9 cellular contexts compared by ENCODE assay signal in the genomic region with DNA sequence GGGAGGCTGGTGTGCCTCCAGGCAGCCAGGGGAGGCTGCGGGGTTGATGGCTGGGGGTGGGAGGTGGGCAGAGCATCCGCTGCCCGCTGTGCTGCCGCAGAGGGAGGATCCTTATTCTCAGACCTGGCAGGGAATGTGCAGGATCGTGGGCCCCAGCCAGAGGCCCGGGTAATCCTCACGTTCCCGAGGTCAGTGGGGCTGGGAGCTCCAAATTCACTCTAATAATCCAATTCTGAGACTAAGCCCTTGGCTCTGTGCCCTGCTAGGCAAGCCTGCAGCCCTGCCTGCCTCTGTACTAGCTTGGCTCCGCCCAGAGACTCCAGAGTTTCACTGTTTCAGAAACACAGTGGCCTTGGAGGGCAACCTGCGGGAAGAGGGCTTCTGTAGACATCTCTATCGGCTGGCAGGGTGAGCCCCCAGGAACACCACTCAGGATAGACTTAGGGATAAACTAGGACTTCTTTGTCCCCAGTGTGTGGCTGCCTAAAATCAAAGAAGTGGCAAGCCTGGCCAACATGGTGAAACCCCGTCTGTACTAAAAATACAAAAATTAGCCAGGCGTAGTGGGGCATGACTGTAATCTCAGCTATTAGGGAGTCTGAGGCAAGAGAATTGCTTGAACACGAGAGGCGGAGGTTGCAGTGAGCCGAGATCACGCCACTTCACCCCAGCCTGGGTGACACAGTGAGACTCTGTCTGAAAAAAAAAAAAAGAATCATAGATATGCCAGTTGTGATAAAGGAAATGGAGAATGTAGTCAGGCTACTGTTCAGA. TPM values are rescaled to one million over a fixed set of nuclear protein-coding genes. Genes with fewer than 3 reads are reported as not detected.
DNase-seq lines count a peak whose midpoint lies in the region; ATAC-seq and TF ChIP-seq lines count a peak whose summit lies in the region.
"Had no signal": no experiment of that assay in that cellular context is flagged by ENCODE, and none has a peak within 500 bp of the region (broad histone marks: within the 10 kb centered on the region; RNA-seq: fewer than 3 reads in every experiment).

No MANE protein-coding gene starts in this region.

- H3K79me2 ChIP-seq in OCI-LY7 (ENCODE audit: insufficient read depth, low read depth, low read length): no peaks in the 10 kb centered on the region

- H3K36me3 ChIP-seq in GM06990 (ENCODE audit: control insufficient read depth, insufficient read depth, low read length): no peaks in the 10 kb centered on the region
- H3K36me3 ChIP-seq in H7 (replicated peaks; ENCODE audit: control insufficient read depth, insufficient read depth, low read length): no peaks in the 10 kb centered on the region
- H3K36me3 ChIP-seq in OCI-LY7 (ENCODE audit: insufficient read depth, low read length): no peaks in the 10 kb centered on the region

- no peaks in the 10 kb centered on the region for H3K9me2 ChIP-seq in OCI-LY7 (ENCODE audit: insufficient read depth, low read length)

- peak overlapping the region; percentile 65; the same call in 1 of the 2 replicates for H2AFZ ChIP-seq in OCI-LY7 (ENCODE audit: low read length)

- peak overlapping the region; percentile 64 for H3K4me2 ChIP-seq in OCI-LY7 (ENCODE audit: low read length)

- no TSS peak for BruUV-seq in OCI-LY7 (replicated peaks; lab: Mats Ljungman, UMichigan)

- CTCF ChIA-PET in OCI-LY7 (lab: Charles Lee; ENCODE audit: unreplicated experiment): interaction anchor here (1.4 kb wide), 1 partner anchor 15 kb away, joined by 3 read pairs; no protein-coding TSS in a partner anchor

- H3K9me3 ChIP-seq in OCI-LY7 (ENCODE audit: low read length): no peaks in the 10 kb centered on the region

- no peaks in the 10 kb centered on the region for H4K20me1 ChIP-seq in OCI-LY7 (ENCODE audit: insufficient read depth, low read length)

- peak; percentile 44 for ATAC-seq in left ventricle myocardium superior

- DNase-seq in GM06990 (ENCODE audit: extremely low read depth, insufficient read length) (peak; percentile 77), H7 (peak; percentile 68), OCI-LY7 (ENCODE audit: low spot score) (peak; percentile 72), left ventricle myocardium superior (no peak), ureter (ENCODE audit: low spot score) (peak; percentile 64), GM19240 (ENCODE audit: insufficient read length, low spot score) (no peak), SHP77 treated with DMSO at 0.1 percent for 48 hours (lab: John Stamatoyannopoulos, UW) (no peak)
- no peak for DNase-seq in stimulated activated CD4-positive, alpha-beta T cell treated with anti-CD3 and anti-CD28 coated beads, Interleukin-15, amount 100 ng/mL, for 24 hours

- intact Hi-C loops in OCI-LY7 (cut with micrococcal nuclease; ENCODE audit: unreplicated experiment): loop anchor here (1.0 kb wide), 1 partner anchor 17 kb away; no protein-coding TSS in a partner anchor
- intact Hi-C loops in left ventricle myocardium superior (cut with micrococcal nuclease): no loop called here

- H3K4me3 ChIP-seq in GM06990 (replicated peaks; ENCODE audit: low read depth, low read length) (no peak overlapping the region; the same call in 1 of the 2 replicates), H7 (ENCODE audit: insufficient read depth, low read depth, low read length) (peak overlapping the region; percentile 10; the same call in 1 of the 2 replicates), OCI-LY7 (ENCODE audit: low read depth, low read length, poor library complexity, severe bottlenecking) (peak overlapping the region; percentile 44)

- POLR2A ChIA-PET in OCI-LY7 (lab: Charles Lee): interaction anchor here (1.3 to 1.5 kb wide), 2 partner anchors 9 to 10 kb away, joined by 3 to 6 read pairs; no protein-coding TSS in a partner anchor

- TF ChIP-seq CTCF in GM06990 (IDR thresholded peaks at IDR 0.05; ENCODE audit: insufficient read depth, low read length, poor library complexity, severe bottlenecking) (no peak), OCI-LY7 (conservative IDR thresholded peaks at IDR 0.05; ENCODE audit: low read length) (no peak)

- H3K27me3 ChIP-seq in GM06990 (replicated peaks; ENCODE audit: control insufficient read depth, insufficient read depth, low read length): no peaks in the 10 kb centered on the region
- H3K27me3 ChIP-seq in H7 (ENCODE audit: control insufficient read depth, insufficient read depth, low read length): no peaks in the 10 kb centered on the region

- H3K4me1 ChIP-seq in OCI-LY7 (ENCODE audit: insufficient read depth, low read length, poor library complexity, severe bottlenecking): peaks cover 78% of the 10 kb centered on the region

- H3K27ac ChIP-seq in OCI-LY7 (ENCODE audit: low read depth, low read length, poor library complexity, severe bottlenecking): peak overlapping the region; percentile 94
- H3K27ac ChIP-seq: HL-60 had no signal

RNA-seq across cellular contexts. Expression of a gene that starts 17.7 kb away (rescaled TPM):
- 142 and 181 TPM in 2 replicates for total RNA-seq in H7 (2014; rRNA removed; shearing (Covaris generic))
- total RNA-seq in OCI-LY7 (2014; rRNA removed; shearing (Covaris generic)): 69.7 and 74.1 TPM in 2 replicates
- total RNA-seq in OCI-LY7 (2022): 82.4 and 101 TPM in 2 replicates
- total RNA-seq in left ventricle myocardium superior: 130 TPM
- 150 TPM for total RNA-seq in ureter

RNA-seq across cellular contexts. Expression of a gene that starts 28.8 kb away (rescaled TPM):
- total RNA-seq in H7 (2014; rRNA removed; shearing (Covaris generic)): 4.4 and 6.0 TPM in 2 replicates
- 0.18 and 0.79 TPM in 2 replicates for total RNA-seq in OCI-LY7 (2014; rRNA removed; shearing (Covaris generic))
- total RNA-seq in OCI-LY7 (2022) (2.4 and 3.8 TPM in 2 replicates), left ventricle myocardium superior (8.0 TPM), ureter (5.9 TPM)

RNA-seq across cellular contexts. Expression of a gene that starts 41.0 kb away (rescaled TPM):
- total RNA-seq in H7 (2014; rRNA removed; shearing (Covaris generic)): 15.8 and 26.4 TPM in 2 replicates
- total RNA-seq in OCI-LY7 (2014; rRNA removed; shearing (Covaris generic)): 16.5 and 17.2 TPM in 2 replicates
- total RNA-seq in OCI-LY7 (2022): 24.6 and 27.4 TPM in 2 replicates
- 13.2 TPM for total RNA-seq in left ventricle myocardium superior
- 28.4 TPM for total RNA-seq in ureter

RNA-seq across cellular contexts. Expression of a gene that starts 56.4 kb away (rescaled TPM):
- 14.0 and 16.0 TPM in 2 replicates for total RNA-seq in H7 (2014; rRNA removed; shearing (Covaris generic))
- total RNA-seq in OCI-LY7 (2014; rRNA removed; shearing (Covaris generic)): 7.7 and 8.8 TPM in 2 replicates
- total RNA-seq in OCI-LY7 (2022) (11.2 and 14.5 TPM in 2 replicates), left ventricle myocardium superior (108 TPM), ureter (14.2 TPM)

Comparison
In these comparisons a context has a peak if more than half of its experiments do, and no peak if none do; other contexts are left out.
1. DNase-seq: peak in GM06990 (single experiment), H7 (single experiment), OCI-LY7 (single experiment) and ureter (single experiment); none in left ventricle myocardium superior (single experiment), GM19240 (single experiment), SHP77 treated with DMSO at 0.1 percent for 48 hours (single experiment) and stimulated activated CD4-positive, alpha-beta T cell treated with anti-CD3 and anti-CD28 coated beads, Interleukin-15, amount 100 ng/mL, for 24 hours (single experiment).